In genomic region chr19:37691881-37692504, GRCh38 we compare ENCODE assay signal across 1 cellular context.
TF ChIP-seq lines count a peak whose summit lies in the region.

No MANE protein-coding gene starts in this region.

TF ChIP-seq in IMR-90, 13 proteins besides CTCF, POLR2A, EP300 and RAD21 (continued from another document):
- TF ChIP-seq CHD1 (IDR thresholded peaks at IDR 0.05; ENCODE audit: low read depth, low read length) = no peak
- TF ChIP-seq MAFK (IDR thresholded peaks at IDR 0.05; ENCODE audit: low read depth, low read length) = no peak
- TF ChIP-seq, protein P1, sequence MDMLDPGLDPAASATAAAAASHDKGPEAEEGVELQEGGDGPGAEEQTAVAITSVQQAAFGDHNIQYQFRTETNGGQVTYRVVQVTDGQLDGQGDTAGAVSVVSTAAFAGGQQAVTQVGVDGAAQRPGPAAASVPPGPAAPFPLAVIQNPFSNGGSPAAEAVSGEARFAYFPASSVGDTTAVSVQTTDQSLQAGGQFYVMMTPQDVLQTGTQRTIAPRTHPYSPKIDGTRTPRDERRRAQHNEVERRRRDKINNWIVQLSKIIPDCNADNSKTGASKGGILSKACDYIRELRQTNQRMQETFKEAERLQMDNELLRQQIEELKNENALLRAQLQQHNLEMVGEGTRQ (IDR thresholded peaks at IDR 0.05; ENCODE audit: low read depth, low read length) = no peak
- TF ChIP-seq CEBPB (IDR thresholded peaks at IDR 0.05; ENCODE audit: low read depth, low read length) = no peak
- TF ChIP-seq SMC3 (IDR thresholded peaks at IDR 0.05; ENCODE audit: low read depth, low read length) = no peak
- TF ChIP-seq MXI1 (IDR thresholded peaks at IDR 0.05; ENCODE audit: borderline replicate concordance, low read depth, low read length) = no peak
- no peak for TF ChIP-seq NFE2L2 (IDR thresholded peaks at IDR 0.05; ENCODE audit: low read depth, low read length)
- TF ChIP-seq BHLHE40 (IDR thresholded peaks at IDR 0.05; ENCODE audit: low read depth, low read length) = peak; percentile 31; the same call in 1 of the 2 replicates
TF ChIP-seq in IMR-90: peak in this region for 2.
